ENCODE assay signal across 2 cellular contexts in genomic region chr13:94609196-94609595, GRCh38.
TF ChIP-seq lines count a peak whose summit lies in the region.

No MANE protein-coding gene starts in this region.

TF ChIP-seq in liver, 16 proteins besides CTCF, POLR2A, EP300 and RAD21 (continued from another document):
- TF ChIP-seq REST (IDR thresholded peaks at IDR 0.05) (no peak), GABPA (IDR thresholded peaks at IDR 0.05 in 1 of 2, conservative IDR thresholded peaks at IDR 0.05 in 1 of 2) (no peak)

TF ChIP-seq in HepG2, 621 proteins besides CTCF, POLR2A, EP300 and RAD21 (continued from another document):
- no peak for TF ChIP-seq ZSCAN5A (CRISPR knock-in tag; IDR thresholded peaks at IDR 0.05; ENCODE audit: borderline replicate concordance)
- no peak for TF ChIP-seq CREM (IDR thresholded peaks at IDR 0.05)
- no peak for TF ChIP-seq CREM (CRISPR knock-in tag; IDR thresholded peaks at IDR 0.05)
- no peak for TF ChIP-seq ZNF350 (CRISPR knock-in tag; IDR thresholded peaks at IDR 0.05; ENCODE audit: borderline replicate concordance, low read depth)
- no peak for TF ChIP-seq ZNF768 (CRISPR knock-in tag; IDR thresholded peaks at IDR 0.05)
- TF ChIP-seq MTF2 (CRISPR knock-in tag; IDR thresholded peaks at IDR 0.05; ENCODE audit: borderline replicate concordance) = no peak
- TF ChIP-seq ZNF343 (CRISPR knock-in tag; IDR thresholded peaks at IDR 0.05) = no peak
- TF ChIP-seq SMAD1 (CRISPR knock-in tag; IDR thresholded peaks at IDR 0.05; ENCODE audit: borderline replicate concordance, low read depth) = no peak
